Comparison of ENCODE assay signal across 9 cellular contexts in genomic region chr22:22348127-22348814, GRCh38.
DNase-seq lines count a peak whose midpoint lies in the region; ATAC-seq and TF ChIP-seq lines count a peak whose summit lies in the region.
"Had no signal": no experiment of that assay in that cellular context is flagged by ENCODE, and none has a peak within 500 bp of the region (broad histone marks: within the 10 kb centered on the region; RNA-seq: fewer than 3 reads in every experiment).

No MANE protein-coding gene starts in this region.

- H3K36me3 ChIP-seq in cardiac muscle cell (no peaks in the 10 kb centered on the region), Panc1 (ENCODE audit: control insufficient read depth, insufficient read depth, low read length) (no peaks in the 10 kb centered on the region)
- H3K36me3 ChIP-seq: vagina had no signal

- H3K9me3 ChIP-seq in cardiac muscle cell (ENCODE audit: low read depth) (no peaks in the 10 kb centered on the region), Panc1 (ENCODE audit: control insufficient read depth, insufficient read depth, low read depth, low read length) (no peaks in the 10 kb centered on the region)
- H3K9me3 ChIP-seq: vagina had no signal

- H3K4me3 Mint-ChIP-seq in type B pancreatic cell = no peak overlapping the region

- no peaks in the 10 kb centered on the region for H3K4me1 Mint-ChIP-seq in type B pancreatic cell (ENCODE audit: unreplicated experiment)

- H3K4me3 ChIP-seq in cardiac muscle cell = no peak overlapping the region
- no peak overlapping the region for H3K4me3 ChIP-seq in Panc1 (ENCODE audit: low read depth in 2 of 2, low read length in 2 of 2)
- H3K4me3 ChIP-seq: vagina had no signal

- H3K9me3 Mint-ChIP-seq in type B pancreatic cell = no peaks in the 10 kb centered on the region

- H3K27ac ChIP-seq in cardiac muscle cell = no peak overlapping the region
- H3K27ac ChIP-seq in Panc1 (ENCODE audit: low read length) = no peak overlapping the region
- H3K27ac ChIP-seq: vagina had no signal

- no peak overlapping the region for H3K27ac Mint-ChIP-seq in type B pancreatic cell

- no peaks in the 10 kb centered on the region for H3K36me3 Mint-ChIP-seq in type B pancreatic cell

- in situ Hi-C loops in Panc1 (cut with HindIII; ENCODE audit: low pct_unique_long_range_greater_than_20kb, low sequenced_read_pairs) = no loop called here

- peak; percentile 29 for TF ChIP-seq CTCF in cardiac muscle cell (IDR thresholded peaks at IDR 0.05; ENCODE audit: low read depth, low read length)
- peak; percentile 27 for TF ChIP-seq CTCF in Panc1 (IDR thresholded peaks at IDR 0.05)
- TF ChIP-seq CTCF in type B pancreatic cell (conservative IDR thresholded peaks at IDR 0.05) = peak; percentile 43

- CTCF ChIA-PET in Panc1 (lab: Charles Lee) = no interaction called here

- no TSS peak for BruUV-seq in Panc1 (replicated peaks; lab: Mats Ljungman, UMichigan)

- H3K27me3 Mint-ChIP-seq in type B pancreatic cell = peaks cover 72% of the 10 kb centered on the region

- ATAC-seq in left cardiac atrium (no peak), Panc1 (0 out of 2 replicates have a peak, but pooled peaks have one; percentile 51), HG03045 (IDR thresholded peaks at IDR 0.05; ENCODE audit: unreplicated experiment) (no peak), HG02840 (IDR thresholded peaks at IDR 0.05; ENCODE audit: low FRiP score, unreplicated experiment) (no peak), HG03342 (IDR thresholded peaks at IDR 0.05; ENCODE audit: unreplicated experiment) (no peak)

- POLR2A ChIA-PET in Panc1 (lab: Charles Lee) = no interaction called here

- DNase-seq in cardiac muscle cell (ENCODE audit: low read depth in 1 of 2, low spot score in 1 of 2) (no peak), left cardiac atrium (no peak), Panc1 (ENCODE audit: low read depth, low spot score) (no peak), hippocampal formation (lab: John Stamatoyannopoulos, UW) (peak; percentile 63 to 75), type B pancreatic cell (ENCODE audit: extremely low spot score, unreplicated experiment) (no peak)

- intact Hi-C loops in left cardiac atrium (cut with DNase I) = no loop called here
- intact Hi-C loops in Panc1 (cut with micrococcal nuclease; ENCODE audit: unreplicated experiment) = no loop called here

- H3K4me1 ChIP-seq in cardiac muscle cell (ENCODE audit: low read depth) = no peaks in the 10 kb centered on the region
- no peaks in the 10 kb centered on the region for H3K4me1 ChIP-seq in Panc1 (ENCODE audit: control insufficient read depth, insufficient read depth, low read length)
- H3K4me1 ChIP-seq: vagina had no signal

- H3K27me3 ChIP-seq in cardiac muscle cell = no peaks in the 10 kb centered on the region
- peaks cover 6% of the 10 kb centered on the region; the same call in 1 of the 2 replicates for H3K27me3 ChIP-seq in Panc1 (ENCODE audit: control insufficient read depth, insufficient read depth, low read length)
- H3K27me3 ChIP-seq: vagina had no signal

Comparison
In these comparisons a context has a peak if more than half of its experiments do, and no peak if none do; other contexts are left out.
1. DNase-seq: peak in hippocampal formation (2 of 2); none in cardiac muscle cell (0 of 2), left cardiac atrium (single experiment), Panc1 (single experiment) and type B pancreatic cell (single experiment).
2. Peak in every context shown above with its lines, with median percentiles within 50 percentile points of each other: CTCF ChIP-seq.